1 cellular context compared by ENCODE assay signal in the genomic region with DNA sequence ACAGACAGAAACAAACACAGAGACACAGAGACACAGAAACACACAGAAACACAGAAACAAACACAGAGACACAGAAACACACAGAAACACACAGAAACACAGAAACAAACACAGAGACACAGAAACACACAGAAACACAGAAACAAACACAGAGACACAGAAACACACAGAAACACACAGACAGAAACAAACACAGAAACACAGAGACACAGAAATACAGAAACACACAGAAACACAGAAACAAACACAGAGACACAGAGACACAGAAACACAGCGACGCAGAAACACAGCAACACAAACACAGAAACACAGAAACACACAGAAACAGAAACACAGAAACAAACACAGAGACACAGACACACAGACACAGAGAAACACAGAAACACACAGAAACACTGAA.
A peak's percentile ranks its signal among the peaks of the same experiment; 100 is the strongest.
TF ChIP-seq lines count a peak whose summit lies in the region.

No MANE protein-coding gene starts in this region.

TF ChIP-seq in K562, 482 proteins besides CTCF, POLR2A, EP300 and RAD21:
- TF ChIP-seq, protein P1, sequence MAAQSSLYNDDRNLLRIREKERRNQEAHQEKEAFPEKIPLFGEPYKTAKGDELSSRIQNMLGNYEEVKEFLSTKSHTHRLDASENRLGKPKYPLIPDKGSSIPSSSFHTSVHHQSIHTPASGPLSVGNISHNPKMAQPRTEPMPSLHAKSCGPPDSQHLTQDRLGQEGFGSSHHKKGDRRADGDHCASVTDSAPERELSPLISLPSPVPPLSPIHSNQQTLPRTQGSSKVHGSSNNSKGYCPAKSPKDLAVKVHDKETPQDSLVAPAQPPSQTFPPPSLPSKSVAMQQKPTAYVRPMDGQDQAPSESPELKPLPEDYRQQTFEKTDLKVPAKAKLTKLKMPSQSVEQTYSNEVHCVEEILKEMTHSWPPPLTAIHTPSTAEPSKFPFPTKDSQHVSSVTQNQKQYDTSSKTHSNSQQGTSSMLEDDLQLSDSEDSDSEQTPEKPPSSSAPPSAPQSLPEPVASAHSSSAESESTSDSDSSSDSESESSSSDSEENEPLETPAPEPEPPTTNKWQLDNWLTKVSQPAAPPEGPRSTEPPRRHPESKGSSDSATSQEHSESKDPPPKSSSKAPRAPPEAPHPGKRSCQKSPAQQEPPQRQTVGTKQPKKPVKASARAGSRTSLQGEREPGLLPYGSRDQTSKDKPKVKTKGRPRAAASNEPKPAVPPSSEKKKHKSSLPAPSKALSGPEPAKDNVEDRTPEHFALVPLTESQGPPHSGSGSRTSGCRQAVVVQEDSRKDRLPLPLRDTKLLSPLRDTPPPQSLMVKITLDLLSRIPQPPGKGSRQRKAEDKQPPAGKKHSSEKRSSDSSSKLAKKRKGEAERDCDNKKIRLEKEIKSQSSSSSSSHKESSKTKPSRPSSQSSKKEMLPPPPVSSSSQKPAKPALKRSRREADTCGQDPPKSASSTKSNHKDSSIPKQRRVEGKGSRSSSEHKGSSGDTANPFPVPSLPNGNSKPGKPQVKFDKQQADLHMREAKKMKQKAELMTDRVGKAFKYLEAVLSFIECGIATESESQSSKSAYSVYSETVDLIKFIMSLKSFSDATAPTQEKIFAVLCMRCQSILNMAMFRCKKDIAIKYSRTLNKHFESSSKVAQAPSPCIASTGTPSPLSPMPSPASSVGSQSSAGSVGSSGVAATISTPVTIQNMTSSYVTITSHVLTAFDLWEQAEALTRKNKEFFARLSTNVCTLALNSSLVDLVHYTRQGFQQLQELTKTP (IDR thresholded peaks at IDR 0.05; ENCODE audit: low read depth in 1 of 2, partially characterized antibody in 2 of 2): peak in 1 of 2 experiments; percentile 56
- peak; percentile 86 for TF ChIP-seq TSC22D4 (tag; IDR thresholded peaks at IDR 0.05)
- TF ChIP-seq MCM7 (IDR thresholded peaks at IDR 0.05): 0 out of 4 replicates have a peak, but pooled peaks of 1 of the 2 experiments have one; percentile 24
- TF ChIP-seq ELF4 (CRISPR knock-in tag; IDR thresholded peaks at IDR 0.05): 0 out of 2 replicates have a peak, but pooled peaks have one; percentile 21
- TF ChIP-seq HLTF (IDR thresholded peaks at IDR 0.05): 0 out of 2 replicates have a peak, but pooled peaks have one; percentile 37
- TF ChIP-seq BRD9 (IDR thresholded peaks at IDR 0.05; ENCODE audit: low read depth, partially characterized antibody): peak; percentile 97
- peak; percentile 84; the same call in 1 of the 2 replicates for TF ChIP-seq SMARCA5 (IDR thresholded peaks at IDR 0.05)
- TF ChIP-seq, protein P2, sequence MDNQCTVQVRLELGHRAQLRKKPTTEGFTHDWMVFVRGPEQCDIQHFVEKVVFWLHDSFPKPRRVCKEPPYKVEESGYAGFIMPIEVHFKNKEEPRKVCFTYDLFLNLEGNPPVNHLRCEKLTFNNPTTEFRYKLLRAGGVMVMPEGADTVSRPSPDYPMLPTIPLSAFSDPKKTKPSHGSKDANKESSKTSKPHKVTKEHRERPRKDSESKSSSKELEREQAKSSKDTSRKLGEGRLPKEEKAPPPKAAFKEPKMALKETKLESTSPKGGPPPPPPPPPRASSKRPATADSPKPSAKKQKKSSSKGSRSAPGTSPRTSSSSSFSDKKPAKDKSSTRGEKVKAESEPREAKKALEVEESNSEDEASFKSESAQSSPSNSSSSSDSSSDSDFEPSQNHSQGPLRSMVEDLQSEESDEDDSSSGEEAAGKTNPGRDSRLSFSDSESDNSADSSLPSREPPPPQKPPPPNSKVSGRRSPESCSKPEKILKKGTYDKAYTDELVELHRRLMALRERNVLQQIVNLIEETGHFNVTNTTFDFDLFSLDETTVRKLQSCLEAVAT (IDR thresholded peaks at IDR 0.05): 0 out of 4 replicates have a peak, but pooled peaks of 1 of the 2 experiments have one; percentile 17
- TF ChIP-seq, protein P3, sequence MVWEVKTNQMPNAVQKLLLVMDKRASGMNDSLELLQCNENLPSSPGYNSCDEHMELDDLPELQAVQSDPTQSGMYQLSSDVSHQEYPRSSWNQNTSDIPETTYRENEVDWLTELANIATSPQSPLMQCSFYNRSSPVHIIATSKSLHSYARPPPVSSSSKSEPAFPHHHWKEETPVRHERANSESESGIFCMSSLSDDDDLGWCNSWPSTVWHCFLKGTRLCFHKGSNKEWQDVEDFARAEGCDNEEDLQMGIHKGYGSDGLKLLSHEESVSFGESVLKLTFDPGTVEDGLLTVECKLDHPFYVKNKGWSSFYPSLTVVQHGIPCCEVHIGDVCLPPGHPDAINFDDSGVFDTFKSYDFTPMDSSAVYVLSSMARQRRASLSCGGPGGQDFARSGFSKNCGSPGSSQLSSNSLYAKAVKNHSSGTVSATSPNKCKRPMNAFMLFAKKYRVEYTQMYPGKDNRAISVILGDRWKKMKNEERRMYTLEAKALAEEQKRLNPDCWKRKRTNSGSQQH (CRISPR knock-in tag; IDR thresholded peaks at IDR 0.05): 0 out of 2 replicates have a peak, but pooled peaks have one; percentile 31
- TF ChIP-seq, protein P4, sequence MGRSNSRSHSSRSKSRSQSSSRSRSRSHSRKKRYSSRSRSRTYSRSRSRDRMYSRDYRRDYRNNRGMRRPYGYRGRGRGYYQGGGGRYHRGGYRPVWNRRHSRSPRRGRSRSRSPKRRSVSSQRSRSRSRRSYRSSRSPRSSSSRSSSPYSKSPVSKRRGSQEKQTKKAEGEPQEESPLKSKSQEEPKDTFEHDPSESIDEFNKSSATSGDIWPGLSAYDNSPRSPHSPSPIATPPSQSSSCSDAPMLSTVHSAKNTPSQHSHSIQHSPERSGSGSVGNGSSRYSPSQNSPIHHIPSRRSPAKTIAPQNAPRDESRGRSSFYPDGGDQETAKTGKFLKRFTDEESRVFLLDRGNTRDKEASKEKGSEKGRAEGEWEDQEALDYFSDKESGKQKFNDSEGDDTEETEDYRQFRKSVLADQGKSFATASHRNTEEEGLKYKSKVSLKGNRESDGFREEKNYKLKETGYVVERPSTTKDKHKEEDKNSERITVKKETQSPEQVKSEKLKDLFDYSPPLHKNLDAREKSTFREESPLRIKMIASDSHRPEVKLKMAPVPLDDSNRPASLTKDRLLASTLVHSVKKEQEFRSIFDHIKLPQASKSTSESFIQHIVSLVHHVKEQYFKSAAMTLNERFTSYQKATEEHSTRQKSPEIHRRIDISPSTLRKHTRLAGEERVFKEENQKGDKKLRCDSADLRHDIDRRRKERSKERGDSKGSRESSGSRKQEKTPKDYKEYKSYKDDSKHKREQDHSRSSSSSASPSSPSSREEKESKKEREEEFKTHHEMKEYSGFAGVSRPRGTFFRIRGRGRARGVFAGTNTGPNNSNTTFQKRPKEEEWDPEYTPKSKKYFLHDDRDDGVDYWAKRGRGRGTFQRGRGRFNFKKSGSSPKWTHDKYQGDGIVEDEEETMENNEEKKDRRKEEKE (IDR thresholded peaks at IDR 0.05; ENCODE audit: borderline replicate concordance in 1 of 2, control insufficient read depth in 1 of 2, low read depth in 2 of 2, low read length in 1 of 2): 0 out of 4 replicates have a peak, but pooled peaks of 1 of the 2 experiments have one; percentile 9
- TF ChIP-seq, protein P5, sequence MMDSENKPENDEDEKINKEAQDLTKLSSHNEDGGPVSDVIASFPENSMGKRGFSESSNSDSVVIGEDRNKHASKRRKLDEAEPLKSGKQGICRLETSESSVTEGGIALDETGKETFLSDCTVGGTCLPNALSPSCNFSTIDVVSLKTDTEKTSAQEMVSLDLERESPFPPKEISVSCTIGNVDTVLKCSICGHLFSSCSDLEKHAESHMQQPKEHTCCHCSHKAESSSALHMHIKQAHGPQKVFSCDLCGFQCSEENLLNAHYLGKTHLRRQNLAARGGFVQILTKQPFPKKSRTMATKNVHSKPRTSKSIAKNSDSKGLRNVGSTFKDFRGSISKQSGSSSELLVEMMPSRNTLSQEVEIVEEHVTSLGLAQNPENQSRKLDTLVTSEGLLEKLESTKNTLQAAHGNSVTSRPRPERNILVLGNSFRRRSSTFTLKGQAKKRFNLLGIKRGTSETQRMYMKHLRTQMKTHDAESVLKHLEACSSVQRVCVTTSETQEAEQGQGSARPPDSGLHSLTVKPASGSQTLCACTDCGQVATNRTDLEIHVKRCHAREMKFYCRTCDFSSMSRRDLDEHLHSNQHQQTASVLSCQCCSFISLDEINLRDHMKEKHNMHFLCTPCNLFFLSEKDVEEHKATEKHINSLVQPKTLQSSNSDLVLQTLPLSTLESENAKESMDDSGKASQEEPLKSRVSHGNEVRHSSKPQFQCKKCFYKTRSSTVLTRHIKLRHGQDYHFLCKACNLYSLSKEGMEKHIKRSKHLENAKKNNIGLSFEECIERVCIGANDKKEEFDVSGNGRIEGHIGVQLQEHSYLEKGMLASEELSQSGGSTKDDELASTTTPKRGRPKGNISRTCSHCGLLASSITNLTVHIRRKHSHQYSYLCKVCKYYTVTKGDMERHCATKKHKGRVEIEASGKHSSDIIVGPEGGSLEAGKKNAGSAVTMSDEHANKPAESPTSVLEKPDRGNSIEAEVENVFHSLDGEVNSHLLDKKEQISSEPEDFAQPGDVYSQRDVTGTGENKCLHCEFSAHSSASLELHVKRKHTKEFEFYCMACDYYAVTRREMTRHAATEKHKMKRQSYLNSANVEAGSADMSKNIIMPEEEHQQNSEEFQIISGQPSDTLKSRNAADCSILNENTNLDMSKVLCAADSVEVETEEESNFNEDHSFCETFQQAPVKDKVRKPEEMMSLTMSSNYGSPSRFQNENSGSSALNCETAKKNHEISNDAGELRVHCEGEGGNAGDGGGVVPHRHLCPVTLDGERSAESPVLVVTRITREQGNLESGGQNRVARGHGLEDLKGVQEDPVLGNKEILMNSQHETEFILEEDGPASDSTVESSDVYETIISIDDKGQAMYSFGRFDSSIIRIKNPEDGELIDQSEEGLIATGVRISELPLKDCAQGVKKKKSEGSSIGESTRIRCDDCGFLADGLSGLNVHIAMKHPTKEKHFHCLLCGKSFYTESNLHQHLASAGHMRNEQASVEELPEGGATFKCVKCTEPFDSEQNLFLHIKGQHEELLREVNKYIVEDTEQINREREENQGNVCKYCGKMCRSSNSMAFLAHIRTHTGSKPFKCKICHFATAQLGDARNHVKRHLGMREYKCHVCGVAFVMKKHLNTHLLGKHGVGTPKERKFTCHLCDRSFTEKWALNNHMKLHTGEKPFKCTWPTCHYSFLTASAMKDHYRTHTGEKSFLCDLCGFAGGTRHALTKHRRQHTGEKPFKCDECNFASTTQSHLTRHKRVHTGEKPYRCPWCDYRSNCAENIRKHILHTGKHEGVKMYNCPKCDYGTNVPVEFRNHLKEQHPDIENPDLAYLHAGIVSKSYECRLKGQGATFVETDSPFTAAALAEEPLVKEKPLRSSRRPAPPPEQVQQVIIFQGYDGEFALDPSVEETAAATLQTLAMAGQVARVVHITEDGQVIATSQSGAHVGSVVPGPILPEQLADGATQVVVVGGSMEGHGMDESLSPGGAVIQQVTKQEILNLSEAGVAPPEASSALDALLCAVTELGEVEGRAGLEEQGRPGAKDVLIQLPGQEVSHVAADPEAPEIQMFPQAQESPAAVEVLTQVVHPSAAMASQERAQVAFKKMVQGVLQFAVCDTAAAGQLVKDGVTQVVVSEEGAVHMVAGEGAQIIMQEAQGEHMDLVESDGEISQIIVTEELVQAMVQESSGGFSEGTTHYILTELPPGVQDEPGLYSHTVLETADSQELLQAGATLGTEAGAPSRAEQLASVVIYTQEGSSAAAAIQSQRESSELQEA (IDR thresholded peaks at IDR 0.05; ENCODE audit: low read depth): peak; percentile 32; the same call in 1 of the 2 replicates
